In the genomic region with DNA sequence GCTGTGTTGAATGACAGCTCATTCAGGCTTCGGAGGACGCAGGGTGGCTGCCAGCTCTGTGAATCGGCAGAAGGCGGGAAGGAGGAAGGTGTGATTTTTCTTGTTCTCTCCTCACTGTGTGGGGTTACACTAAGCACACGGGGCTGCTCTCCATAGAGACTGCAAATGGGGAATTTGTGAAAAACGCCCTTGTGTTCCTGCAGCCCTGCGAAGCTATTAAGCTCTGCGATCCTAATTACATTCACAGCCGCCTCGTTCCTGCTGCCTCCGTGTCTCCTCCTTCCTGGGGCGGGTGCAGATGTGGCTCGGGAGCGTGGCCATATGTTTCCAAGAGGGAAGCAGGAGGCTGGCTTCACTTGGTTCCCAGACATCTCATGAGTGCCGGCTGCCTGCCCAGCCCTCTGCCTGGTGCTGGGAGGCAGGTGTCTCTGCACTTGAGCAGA, we compare ENCODE assay signal across 14 cellular contexts.
DNase-seq lines count a peak whose midpoint lies in the region; ATAC-seq and TF ChIP-seq lines count a peak whose summit lies in the region.
"Had no signal": no experiment of that assay in that cellular context is flagged by ENCODE, and none has a peak within 500 bp of the region (broad histone marks: within the 10 kb centered on the region; RNA-seq: fewer than 3 reads in every experiment).

No MANE protein-coding gene starts in this region.

- H3K9me3 ChIP-seq in fibroblast of lung (ENCODE audit: control insufficient read depth, insufficient read depth, low read depth, low read length), result no peaks in the 10 kb centered on the region
- H3K9me3 ChIP-seq: SJCRH30 had no signal

- peaks cover 2% of the 10 kb centered on the region for H3K36me3 ChIP-seq in fibroblast of lung (ENCODE audit: control insufficient read depth, insufficient read depth, low read length)
- H3K36me3 ChIP-seq: SJCRH30 had no signal

- H3K79me2 ChIP-seq in fibroblast of lung (ENCODE audit: control insufficient read depth, insufficient read depth, low read length), result no peaks in the 10 kb centered on the region
- H3K79me2 ChIP-seq: hepatocyte had no signal

- no peak overlapping the region for H3K4me3 ChIP-seq in fibroblast of lung (replicated peaks in 1 of 4; ENCODE audit: control extremely low read depth in 1 of 4, insufficient read depth in 1 of 4, low read depth in 3 of 4, low read length in 4 of 4)
- H3K4me3 ChIP-seq: hepatocyte, SJCRH30 had no signal

- TF ChIP-seq CTCF in fibroblast of lung (conservative IDR thresholded peaks at IDR 0.05 in 1 of 2, IDR thresholded peaks at IDR 0.05 in 1 of 2; ENCODE audit: low read depth in 1 of 2, low read length in 2 of 2), result no peak

- DNase-seq in GM03348 (ENCODE audit: low spot score) (peak; percentile 46), NCI-H2171 (lab: John Stamatoyannopoulos, UW) (peak; percentile 93), fibroblast of lung (ENCODE audit: low read depth in 2 of 2) (no peak), retina (peak; percentile 74), NCI-H1930 (lab: John Stamatoyannopoulos, UW) (no peak), GM19238 (ENCODE audit: insufficient read length, low spot score) (no peak)
- DNase-seq: Calu3; effector CD4-positive, alpha-beta T cell; midbrain; NCI-H2081 treated with DMSO at 0.1 percent for 48 hours; SJCRH30 had no signal

- no peaks in the 10 kb centered on the region for H3K27me3 ChIP-seq in fibroblast of lung (ENCODE audit: control insufficient read depth, insufficient read depth, low read length)
- H3K27me3 ChIP-seq: hepatocyte, SJCRH30 had no signal

- H3K9ac ChIP-seq in fibroblast of lung (ENCODE audit: insufficient read depth, low read length), result no peak overlapping the region

- H3K4me2 ChIP-seq in fibroblast of lung (ENCODE audit: extremely low read depth, insufficient read depth, low read length), result peak overlapping the region; percentile 15
- H3K4me2 ChIP-seq: hepatocyte had no signal

- H3K4me1 ChIP-seq in fibroblast of lung (ENCODE audit: control insufficient read depth, extremely low read depth, insufficient read depth, low read length), result no peaks in the 10 kb centered on the region
- H3K4me1 ChIP-seq: SJCRH30 had no signal

- H4K20me1 ChIP-seq in fibroblast of lung (ENCODE audit: control insufficient read depth, extremely low read depth, insufficient read depth, low read length), result no peaks in the 10 kb centered on the region

- no peak overlapping the region for H3K27ac ChIP-seq in fibroblast of lung (ENCODE audit: insufficient read depth, low read length)
- H3K27ac ChIP-seq: hepatocyte, SJCRH30 had no signal

- no peak for ATAC-seq in GM19452 (IDR thresholded peaks at IDR 0.05; ENCODE audit: unreplicated experiment)
- ATAC-seq: activated naive CD4-positive, alpha-beta T cell treated with anti-CD3 and anti-CD28 coated beads, Interleukin-2, amount 50 U/mL, for 72 hours had no signal

- no peak overlapping the region for H2AFZ ChIP-seq in fibroblast of lung (ENCODE audit: low read length)
- H2AFZ ChIP-seq: hepatocyte had no signal

Comparison
In these comparisons a context has a peak if more than half of its experiments do, and no peak if none do; other contexts are left out.
1. DNase-seq: peak in GM03348 (single experiment), NCI-H2171 (single experiment) and retina (single experiment); none in fibroblast of lung (0 of 2), NCI-H1930 (0 of 2) and GM19238 (single experiment).